Comparison of ENCODE assay signal across 21 cellular contexts in genomic region chr7:133958822-133959221, GRCh38.
"Had no signal": no experiment of that assay in that cellular context is flagged by ENCODE, and none has a peak within 500 bp of the region (broad histone marks: within the 10 kb centered on the region; RNA-seq: fewer than 3 reads in every experiment).

No MANE protein-coding gene starts in this region.

- DNase-seq: effector memory CD4-positive, alpha-beta T cell; left ventricle myocardium superior; lower lobe of right lung; mucosa of descending colon; naive B cell; pancreas; right lobe of liver; small intestine; stimulated activated CD4-positive, alpha-beta T cell treated with anti-CD3 and anti-CD28 coated beads, Interleukin-15, amount 100 ng/mL, for 24 hours; stimulated activated CD4-positive, alpha-beta T cell treated with anti-CD3 and anti-CD28 coated beads, Interleukin-2, amount 100 ng/mL, for 48 hours; stimulated activated naive CD4-positive, alpha-beta T cell; stimulated activated naive CD8-positive, alpha-beta T cell treated with anti-CD3 and anti-CD28 coated beads, Interleukin-15, amount 100 ng/mL, for 72 hours; transverse colon; upper lobe of right lung; uterus had no signal

- H3K4me3 ChIP-seq: lower lobe of right lung, mucosa of descending colon, pancreas, right lobe of liver, suprapubic skin, transverse colon, upper lobe of right lung, uterus had no signal

- H3K27me3 ChIP-seq: neutrophil, pancreas, right lobe of liver, suprapubic skin, transverse colon, upper lobe of right lung, uterus had no signal

- FAIRE-seq: colon, frontal cortex, keratinocyte, pancreas had no signal

- H3K4me1 ChIP-seq: lower lobe of right lung, pancreas, right lobe of liver, suprapubic skin, transverse colon, upper lobe of right lung, uterus had no signal

- H3K9me3 ChIP-seq: lower lobe of right lung, mucosa of descending colon, neutrophil, pancreas, right lobe of liver, suprapubic skin, transverse colon, upper lobe of right lung, uterus had no signal

- H3K27ac ChIP-seq: lower lobe of right lung, neutrophil, pancreas, right lobe of liver, suprapubic skin, transverse colon, upper lobe of right lung, uterus had no signal

- ATAC-seq: left ventricle myocardium superior; lower lobe of right lung; mucosa of descending colon; natural killer cell treated with Interleukin-12 subunit alpha and Interleukin-12 subunit beta and Interleukin-15 and Interleukin-18, amount 100 ng/mL, for 72 hours; pancreas; right lobe of liver; stimulated activated naive CD8-positive, alpha-beta T cell treated with anti-CD3 and anti-CD28 coated beads, Interleukin-15, amount 100 ng/mL, for 72 hours; upper lobe of right lung had no signal

- H3K36me3 ChIP-seq: lower lobe of right lung, neutrophil, pancreas, right lobe of liver, suprapubic skin, transverse colon, upper lobe of right lung, uterus had no signal
